Comparison of ENCODE assay signal across 18 cellular contexts in the genomic region with DNA sequence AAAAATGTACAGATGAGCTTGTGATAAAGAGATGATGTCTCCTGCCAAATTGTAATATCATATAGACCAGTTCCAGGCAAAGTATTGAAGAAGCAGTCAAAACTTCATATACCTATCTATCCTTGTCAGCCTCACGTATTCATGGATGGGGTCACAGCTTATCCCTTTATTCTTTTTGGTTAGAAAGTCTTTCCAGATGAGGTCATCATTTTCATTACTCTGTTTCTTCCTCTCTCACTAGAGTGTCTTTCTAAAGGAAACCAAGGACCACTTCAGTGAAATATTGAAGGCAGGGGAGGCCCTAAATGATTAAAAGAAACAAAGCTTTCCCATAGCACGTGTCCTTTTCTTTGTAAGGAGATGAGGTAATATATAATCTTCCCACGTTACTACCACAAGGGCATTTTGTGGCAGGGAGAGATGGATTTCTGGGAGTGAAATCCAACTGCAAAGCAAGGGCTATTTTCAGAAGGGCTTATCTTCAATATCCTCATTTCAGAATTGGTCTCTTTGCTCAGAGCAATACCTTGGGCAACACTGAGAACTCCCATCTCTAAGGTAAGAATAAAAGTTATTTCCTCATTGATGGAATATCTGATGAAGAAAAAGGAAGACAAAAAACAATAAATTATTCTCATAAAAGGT.
DNase-seq lines count a peak whose midpoint lies in the region; ATAC-seq, FAIRE-seq and TF ChIP-seq lines count a peak whose summit lies in the region.
"Had no signal": no experiment of that assay in that cellular context is flagged by ENCODE, and none has a peak within 500 bp of the region (broad histone marks: within the 10 kb centered on the region; RNA-seq: fewer than 3 reads in every experiment).

No MANE protein-coding gene starts in this region.

- DNase-seq in EH (ENCODE audit: low read depth) = peak; percentile 20
- no peak for DNase-seq in H54 (ENCODE audit: insufficient read length, low spot score)
- DNase-seq in astrocyte of the hippocampus (ENCODE audit: low read depth, low spot score) = peak; percentile 30
- DNase-seq in kidney tubule cell (ENCODE audit: low spot score) = peak; percentile 29
- DNase-seq in upper lobe of left lung = no peak
- no peak for DNase-seq in WTC11 (ENCODE audit: low spot score)
- DNase-seq: BE2C; CD4-positive, alpha-beta memory T cell; DND-41; H7; NCI-H1436; NCI-H2081; NCI-H2227 treated with DMSO at 0.1 percent for 48 hours; NCI-H526 treated with DMSO at 0.1 percent for 48 hours; NK-92 treated with Interleukin-12 subunit alpha and Interleukin-12 subunit beta, amount 100 ng/mL, for 24 hours; OCI-M1; SK-N-SH had no signal

- TF ChIP-seq EP300 in upper lobe of left lung (IDR thresholded peaks at IDR 0.05) = no peak

- H3K4me1 Mint-ChIP-seq in WTC11 = no peaks in the 10 kb centered on the region
- H3K4me1 Mint-ChIP-seq: CD4-positive, alpha-beta memory T cell had no signal

- H3K4me3 ChIP-seq in upper lobe of left lung = no peak overlapping the region

- H3K27me3 ChIP-seq in upper lobe of left lung = no peaks in the 10 kb centered on the region
- H3K27me3 ChIP-seq: BE2C had no signal

- WGBS in upper lobe of left lung, 2 donors = 89 to 90% methylated on average over 3 of the region's 3 CpGs

- H3K27me3 Mint-ChIP-seq in WTC11 (ENCODE audit: low read depth) = no peaks in the 10 kb centered on the region
- H3K27me3 Mint-ChIP-seq: CD4-positive, alpha-beta memory T cell had no signal

- FAIRE-seq in H54 (lab: Jason Lieb, UNC) = peak; percentile 15

- no peak for ATAC-seq in HG03378 (IDR thresholded peaks at IDR 0.05; ENCODE audit: unreplicated experiment)
- no peak for ATAC-seq in upper lobe of left lung (ENCODE audit: low FRiP score in 2 of 2)
- no peak for ATAC-seq in WTC11

- no peaks in the 10 kb centered on the region for H3K9me3 Mint-ChIP-seq in WTC11
- H3K9me3 Mint-ChIP-seq: CD4-positive, alpha-beta memory T cell had no signal

- TF ChIP-seq POLR2A in H54 (IDR thresholded peaks at IDR 0.05; ENCODE audit: low read depth, low read length) = no peak
- no peak for TF ChIP-seq POLR2A in upper lobe of left lung (IDR thresholded peaks at IDR 0.05)

- no peak overlapping the region for H3K27ac Mint-ChIP-seq in WTC11
- H3K27ac Mint-ChIP-seq: CD4-positive, alpha-beta memory T cell had no signal

- H3K9me3 ChIP-seq in upper lobe of left lung = no peaks in the 10 kb centered on the region
- H3K9me3 ChIP-seq: BE2C, SK-N-SH had no signal

- no peaks in the 10 kb centered on the region for H3K36me3 ChIP-seq in upper lobe of left lung
- H3K36me3 ChIP-seq: BE2C had no signal

- POLR2A ChIA-PET in WTC11 (lab: Charles Lee) = no interaction called here

- CTCF ChIA-PET in WTC11 (lab: Charles Lee) = no interaction called here

- no peak overlapping the region for H3K27ac ChIP-seq in upper lobe of left lung

- H3K4me1 ChIP-seq in upper lobe of left lung = no peaks in the 10 kb centered on the region
- H3K4me1 ChIP-seq: BE2C had no signal

- TF ChIP-seq CTCF in upper lobe of left lung (IDR thresholded peaks at IDR 0.05) = no peak
- no peak for TF ChIP-seq CTCF in WTC11 (IDR thresholded peaks at IDR 0.05)

- H3K36me3 Mint-ChIP-seq in WTC11 = no peaks in the 10 kb centered on the region

- H3K4me3 Mint-ChIP-seq in WTC11 = no peak overlapping the region
- H3K4me3 Mint-ChIP-seq: CD4-positive, alpha-beta memory T cell had no signal

TF ChIP-seq in WTC11, 78 proteins besides CTCF, POLR2A, EP300 and RAD21:
- TF ChIP-seq, protein P1, sequence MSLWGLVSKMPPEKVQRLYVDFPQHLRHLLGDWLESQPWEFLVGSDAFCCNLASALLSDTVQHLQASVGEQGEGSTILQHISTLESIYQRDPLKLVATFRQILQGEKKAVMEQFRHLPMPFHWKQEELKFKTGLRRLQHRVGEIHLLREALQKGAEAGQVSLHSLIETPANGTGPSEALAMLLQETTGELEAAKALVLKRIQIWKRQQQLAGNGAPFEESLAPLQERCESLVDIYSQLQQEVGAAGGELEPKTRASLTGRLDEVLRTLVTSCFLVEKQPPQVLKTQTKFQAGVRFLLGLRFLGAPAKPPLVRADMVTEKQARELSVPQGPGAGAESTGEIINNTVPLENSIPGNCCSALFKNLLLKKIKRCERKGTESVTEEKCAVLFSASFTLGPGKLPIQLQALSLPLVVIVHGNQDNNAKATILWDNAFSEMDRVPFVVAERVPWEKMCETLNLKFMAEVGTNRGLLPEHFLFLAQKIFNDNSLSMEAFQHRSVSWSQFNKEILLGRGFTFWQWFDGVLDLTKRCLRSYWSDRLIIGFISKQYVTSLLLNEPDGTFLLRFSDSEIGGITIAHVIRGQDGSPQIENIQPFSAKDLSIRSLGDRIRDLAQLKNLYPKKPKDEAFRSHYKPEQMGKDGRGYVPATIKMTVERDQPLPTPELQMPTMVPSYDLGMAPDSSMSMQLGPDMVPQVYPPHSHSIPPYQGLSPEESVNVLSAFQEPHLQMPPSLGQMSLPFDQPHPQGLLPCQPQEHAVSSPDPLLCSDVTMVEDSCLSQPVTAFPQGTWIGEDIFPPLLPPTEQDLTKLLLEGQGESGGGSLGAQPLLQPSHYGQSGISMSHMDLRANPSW (CRISPR knock-in tag; conservative IDR thresholded peaks at IDR 0.05; ENCODE audit: low read depth) = no peak
- TF ChIP-seq ATF2 (CRISPR knock-in tag; IDR thresholded peaks at IDR 0.05; ENCODE audit: borderline replicate concordance, low read depth) (no peak), GRHL2 (CRISPR knock-in tag; IDR thresholded peaks at IDR 0.05; ENCODE audit: insufficient replicate concordance, severe bottlenecking) (no peak), SP1 (CRISPR knock-in tag; conservative IDR thresholded peaks at IDR 0.05) (no peak), FOXP4 (CRISPR knock-in tag; IDR thresholded peaks at IDR 0.05) (no peak), ZNF219 (CRISPR knock-in tag; IDR thresholded peaks at IDR 0.05; ENCODE audit: borderline replicate concordance) (no peak), IRF1 (CRISPR knock-in tag; IDR thresholded peaks at IDR 0.05) (no peak), MAX (CRISPR knock-in tag; IDR thresholded peaks at IDR 0.05) (no peak), PRRX2 (CRISPR knock-in tag; IDR thresholded peaks at IDR 0.05) (no peak), GTF2I (CRISPR knock-in tag; conservative IDR thresholded peaks at IDR 0.05) (no peak), IRF2 (CRISPR knock-in tag; IDR thresholded peaks at IDR 0.05; ENCODE audit: borderline replicate concordance, low read depth) (no peak), ZNF671 (CRISPR knock-in tag; IDR thresholded peaks at IDR 0.05) (no peak), ZNF416 (CRISPR knock-in tag; IDR thresholded peaks at IDR 0.05) (no peak)
TF ChIP-seq in WTC11: peak in this region for 0.

Comparison
In these comparisons a context has a peak if more than half of its experiments do, and no peak if none do; other contexts are left out.
1. DNase-seq: peak in EH (single experiment), astrocyte of the hippocampus (single experiment) and kidney tubule cell (single experiment); none in H54 (single experiment), upper lobe of left lung (0 of 2) and WTC11 (single experiment).